In genomic region chr3:43620953-43621405, GRCh38 we compare ENCODE assay signal across 1 cellular context.
TF ChIP-seq lines count a peak whose summit lies in the region.

No MANE protein-coding gene starts in this region.

TF ChIP-seq in H1, 55 proteins besides CTCF, POLR2A, EP300 and RAD21:
- TF ChIP-seq ASH2L (IDR thresholded peaks at IDR 0.05; ENCODE audit: low read length) (no peak), SIN3A (conservative IDR thresholded peaks at IDR 0.05 in 1 of 2, IDR thresholded peaks at IDR 0.05 in 1 of 2; ENCODE audit: low read depth in 1 of 2, low read length in 2 of 2) (no peak), NRF1 (IDR thresholded peaks at IDR 0.05; ENCODE audit: low read depth, low read length) (no peak), TAF1 (IDR thresholded peaks at IDR 0.05; ENCODE audit: low read depth, low read length) (no peak), MAX (IDR thresholded peaks at IDR 0.05) (no peak), JUND (IDR thresholded peaks at IDR 0.05; ENCODE audit: low read length) (no peak)
